ENCODE assay signal across 23 cellular contexts in the genomic region with DNA sequence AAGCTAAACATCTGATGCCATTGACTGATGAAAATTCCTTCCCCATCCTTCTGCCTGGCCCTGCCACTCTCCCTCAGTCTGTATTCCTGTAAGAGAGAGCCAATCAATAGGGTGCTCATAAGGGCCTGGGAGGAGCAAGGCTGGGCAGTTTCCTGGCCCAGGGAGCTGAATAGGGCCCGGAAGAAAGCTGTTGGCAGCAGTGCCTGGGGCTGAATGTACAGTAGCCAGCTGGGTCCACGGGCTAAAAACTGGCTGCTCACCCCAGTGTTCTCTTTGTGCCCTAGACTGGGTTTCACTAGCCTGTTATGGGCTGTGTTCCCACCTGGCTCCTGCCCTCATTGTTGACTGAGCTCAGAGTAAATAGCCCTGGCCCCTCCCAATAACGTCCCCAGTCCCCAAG. TPM values are rescaled to one million over a fixed set of nuclear protein-coding genes. Genes with fewer than 3 reads are reported as not detected.
A peak's percentile ranks its signal among the peaks of the same experiment; 100 is the strongest.
DNase-seq lines count a peak whose midpoint lies in the region; ATAC-seq and TF ChIP-seq lines count a peak whose summit lies in the region.
"Had no signal": no experiment of that assay in that cellular context is flagged by ENCODE, and none has a peak within 500 bp of the region (broad histone marks: within the 10 kb centered on the region; RNA-seq: fewer than 3 reads in every experiment).

No MANE protein-coding gene starts in this region.

- intact Hi-C loops in thyroid gland (cut with DNase I), result loop anchor here (10.0 kb wide), 1 partner anchor 297 kb away; no protein-coding TSS in a partner anchor

- peaks cover 18 to 31% of the 10 kb centered on the region in 2 donors for H3K4me1 ChIP-seq in thyroid gland

- no peak for TF ChIP-seq POLR2A in thyroid gland (IDR thresholded peaks at IDR 0.05)

- no peaks in the 10 kb centered on the region for H3K27me3 ChIP-seq in thyroid gland

- DNase-seq in NCI-H748 (lab: John Stamatoyannopoulos, UW; ENCODE audit: unreplicated experiment), result peak; percentile 27
- DNase-seq in NCI-H748 treated with DMSO at 0.1 percent for 48 hours (lab: John Stamatoyannopoulos, UW), result no peak
- DNase-seq in NCI-H2196 treated with DMSO at 0.1 percent for 48 hours (lab: John Stamatoyannopoulos, UW; ENCODE audit: unreplicated experiment), result peak; percentile 87
- no peak for DNase-seq in left lobe of liver (ENCODE audit: low spot score)
- peak; percentile 44 to 51 for DNase-seq in thyroid gland
- DNase-seq in activated T-cell treated with anti-CD3 and anti-CD28 coated beads, Interleukin-2, amount 50 U/mL, for 1 hour, result no peak
- DNase-seq in NK-92 (lab: John Stamatoyannopoulos, UW; ENCODE audit: unreplicated experiment), result no peak
- DNase-seq: activated naive CD4-positive, alpha-beta T cell treated with anti-CD3 and anti-CD28 coated beads for 36 hours; CD4-positive, CD25-positive, alpha-beta regulatory T cell; foreskin melanocyte; Kasumi-1; naive thymus-derived CD4-positive, alpha-beta T cell; NCI-H1930; stimulated activated naive CD8-positive, alpha-beta T cell treated with anti-CD3 and anti-CD28 coated beads, Interleukin-15, amount 100 ng/mL, for 72 hours; T-helper 9 cell had no signal

- H3K9me3 ChIP-seq in thyroid gland, result no peaks in the 10 kb centered on the region

- H3K36me3 ChIP-seq in thyroid gland, result no peaks in the 10 kb centered on the region

- H3K27ac ChIP-seq in thyroid gland, result peak overlapping the region in 1 of 3 donors; percentile 90

- H3K4me3 ChIP-seq in thyroid gland (replicated peaks in 1 of 3), result no peak overlapping the region
- H3K4me3 ChIP-seq: GM12878 had no signal

- ATAC-seq in left lobe of liver (peak; percentile 13), GM21717 (IDR thresholded peaks at IDR 0.05; ENCODE audit: unreplicated experiment) (no peak)
- ATAC-seq: GM12878; naive thymus-derived CD4-positive, alpha-beta T cell; stimulated activated naive CD8-positive, alpha-beta T cell treated with anti-CD3 and anti-CD28 coated beads, Interleukin-15, amount 100 ng/mL, for 72 hours had no signal

- TF ChIP-seq CTCF in thyroid gland (IDR thresholded peaks at IDR 0.05), result no peak

- WGBS in thyroid gland, 2 donors, result 30 to 40% methylated on average over 3 of the region's 3 CpGs

RNA-seq across cellular contexts. Expression of gene WFDC2, which starts 1.7 kb away (rescaled TPM):
- total RNA-seq in left lobe of liver, result 3.7 TPM
- 100 to 1,000 TPM; 109 to 163 (median 131) TPM for total RNA-seq in thyroid gland
- total RNA-seq: A673; CD4-positive, CD25-positive, alpha-beta regulatory T cell; endothelial cell of umbilical vein; GM12878; SK-MEL-5 had no signal

RNA-seq across cellular contexts. Expression of gene SPINT3, which starts 47.6 kb away (rescaled TPM):
- total RNA-seq in left lobe of liver (not detected), thyroid gland (not detected)
- total RNA-seq: A673; activated naive CD4-positive, alpha-beta T cell treated with anti-CD3 and anti-CD28 coated beads for 36 hours; astrocyte; CD4-positive, CD25-positive, alpha-beta regulatory T cell; endothelial cell of umbilical vein; GM12878; lower leg skin; naive thymus-derived CD4-positive, alpha-beta T cell; renal cortical epithelial cell; SK-MEL-5 had no signal

RNA-seq across cellular contexts. Expression of gene PIGT, which starts 51.9 kb away (rescaled TPM):
- total RNA-seq in left lobe of liver, result 36.0 TPM
- total RNA-seq in thyroid gland, result 100 to 1,000 TPM in 3 of 4 donors, 10 to 100 TPM in 1; 85.0 to 122 (median 114) TPM

RNA-seq across cellular contexts. Expression of gene DBNDD2, which starts 59.8 kb away (rescaled TPM):
- 2.9 TPM for total RNA-seq in left lobe of liver
- total RNA-seq in thyroid gland, result 10 to 100 TPM; 12.1 to 47.4 (median 20.9) TPM

Comparison
In these comparisons a context has a peak if more than half of its experiments do, and no peak if none do; other contexts are left out.
1. DNase-seq: peak in NCI-H748 (single experiment), NCI-H2196 treated with DMSO at 0.1 percent for 48 hours (single experiment) and thyroid gland (2 of 2); none in NCI-H748 treated with DMSO at 0.1 percent for 48 hours (single experiment), left lobe of liver (single experiment), activated T-cell treated with anti-CD3 and anti-CD28 coated beads, Interleukin-2, amount 50 U/mL, for 1 hour (single experiment) and NK-92 (single experiment).
2. RNA of gene WFDC2, which starts 1.7 kb away (total RNA-seq): 109 to 163 TPM in thyroid gland; 3.7 TPM in left lobe of liver (single experiment); every median in the first group is over 10 times any median in the second.